14 cellular contexts compared by ENCODE assay signal in the genomic region with DNA sequence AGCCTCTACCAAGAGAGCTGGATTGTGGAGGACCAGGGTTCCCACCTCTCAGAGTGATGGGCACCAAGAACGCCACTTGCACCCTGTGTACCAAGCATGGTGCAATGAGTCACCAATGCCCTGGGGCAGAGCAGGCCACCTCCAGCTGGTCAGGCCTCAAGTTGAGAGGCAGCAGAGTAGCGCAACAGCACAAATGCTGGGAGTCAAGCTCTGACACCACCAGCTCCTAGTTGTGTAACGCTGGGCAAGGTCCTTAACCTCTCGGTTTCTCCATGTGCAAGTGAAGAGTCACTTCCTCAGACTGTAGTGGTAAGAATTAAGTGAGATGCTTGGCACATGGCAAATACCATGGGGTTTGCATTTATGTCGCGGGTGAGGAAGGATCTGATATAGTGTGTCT. TPM values are rescaled to one million over a fixed set of nuclear protein-coding genes. Genes with fewer than 3 reads are reported as not detected.
DNase-seq lines count a peak whose midpoint lies in the region; ATAC-seq and TF ChIP-seq lines count a peak whose summit lies in the region.
"Had no signal": no experiment of that assay in that cellular context is flagged by ENCODE, and none has a peak within 500 bp of the region (broad histone marks: within the 10 kb centered on the region; RNA-seq: fewer than 3 reads in every experiment).

No MANE protein-coding gene starts in this region.

- in situ Hi-C loops in mammary epithelial cell (cut with MboI; ENCODE audit: low sequenced_read_pairs in 2 of 2): no loop called here

- peaks cover 11% of the 10 kb centered on the region for H3K79me2 ChIP-seq in DOHH2 (ENCODE audit: control insufficient read depth, low read length)
- peaks cover 36% of the 10 kb centered on the region for H3K79me2 ChIP-seq in mammary epithelial cell (ENCODE audit: insufficient read depth, low read length)
- H3K79me2 ChIP-seq in PC-3 (ENCODE audit: low read length): peaks cover 33% of the 10 kb centered on the region

- peaks cover 72% of the 10 kb centered on the region for H3K4me1 ChIP-seq in DOHH2 (ENCODE audit: control insufficient read depth, low read length)
- H3K4me1 ChIP-seq in mammary epithelial cell (ENCODE audit: insufficient read depth, low read length): peaks cover 22% of the 10 kb centered on the region
- peaks cover 21% of the 10 kb centered on the region for H3K4me1 ChIP-seq in PC-3 (ENCODE audit: insufficient read depth, low read length)

- H3K4me2 ChIP-seq in DOHH2 (ENCODE audit: low read length): peak overlapping the region; percentile 52
- no peak overlapping the region for H3K4me2 ChIP-seq in mammary epithelial cell (ENCODE audit: insufficient read depth, low read depth, low read length)
- H3K4me2 ChIP-seq in PC-3 (ENCODE audit: low read length): no peak overlapping the region

- no peaks in the 10 kb centered on the region for H3K9me3 ChIP-seq in DOHH2 (ENCODE audit: control insufficient read depth, insufficient read depth, low read length)
- no peaks in the 10 kb centered on the region for H3K9me3 ChIP-seq in mammary epithelial cell (replicated peaks; ENCODE audit: insufficient read depth, low read length)
- H3K9me3 ChIP-seq in PC-3 (ENCODE audit: low read length): no peaks in the 10 kb centered on the region
- H3K9me3 ChIP-seq: gastrocnemius medialis had no signal

- POLR2A ChIA-PET in PC-3 (lab: Charles Lee; ENCODE audit: unreplicated experiment): no interaction called here

- BruUV-seq in mammary epithelial cell (replicated peaks; lab: Mats Ljungman, UMichigan) (no TSS peak), PC-3 (replicated peaks; lab: Mats Ljungman, UMichigan) (no TSS peak)

- H3K27me3 Mint-ChIP-seq in memory B cell (no peaks in the 10 kb centered on the region), chondrocyte (ENCODE audit: low read depth) (no peaks in the 10 kb centered on the region)

- intact Hi-C loops in mammary epithelial cell (cut with micrococcal nuclease) (no loop called here), PC-3 (cut with micrococcal nuclease) (no loop called here)

- H3K4me3 Mint-ChIP-seq in memory B cell: no peak overlapping the region
- H3K4me3 Mint-ChIP-seq in chondrocyte (ENCODE audit: unreplicated experiment): no peak overlapping the region
- H3K4me3 Mint-ChIP-seq: HFFc6 had no signal

- H3K9me3 Mint-ChIP-seq in memory B cell (no peaks in the 10 kb centered on the region), chondrocyte (ENCODE audit: low read depth) (no peaks in the 10 kb centered on the region)
- H3K9me3 Mint-ChIP-seq: HFFc6, nephron progenitor cell had no signal

- no peaks in the 10 kb centered on the region for H3K9me2 ChIP-seq in DOHH2 (replicated peaks; ENCODE audit: control insufficient read depth, low read length)
- no peaks in the 10 kb centered on the region for H3K9me2 ChIP-seq in PC-3 (replicated peaks; ENCODE audit: low read length)

- TF ChIP-seq CTCF in DOHH2 (IDR thresholded peaks at IDR 0.05; ENCODE audit: low read depth, low read length, poor library complexity, severe bottlenecking): no peak
- no peak for TF ChIP-seq CTCF in mammary epithelial cell (conservative IDR thresholded peaks at IDR 0.05 in 1 of 2, IDR thresholded peaks at IDR 0.05 in 1 of 2; ENCODE audit: extremely low read depth in 1 of 2, insufficient read depth in 1 of 2, low read depth in 1 of 2, low read length in 2 of 2)
- TF ChIP-seq CTCF in chondrocyte (IDR thresholded peaks at IDR 0.05): no peak
- no peak for TF ChIP-seq CTCF in PC-3 (conservative IDR thresholded peaks at IDR 0.05; ENCODE audit: low read depth, low read length)

- 75% methylated on average over 6 of the region's 6 CpGs for WGBS in mammary epithelial cell (ENCODE audit: low coverage, missing lambda C conversion rate)

- H4K20me1 ChIP-seq in DOHH2 (ENCODE audit: control insufficient read depth, insufficient read depth, low read depth, low read length) (peaks cover 11% of the 10 kb centered on the region; the same call in 1 of the 2 replicates), mammary epithelial cell (ENCODE audit: insufficient read depth, low read length) (no peaks in the 10 kb centered on the region), PC-3 (ENCODE audit: low read length) (no peaks in the 10 kb centered on the region)

- no peak overlapping the region for H3K9ac ChIP-seq in mammary epithelial cell (ENCODE audit: insufficient read depth, low read length)
- no peak overlapping the region for H3K9ac ChIP-seq in PC-3 (ENCODE audit: low read length)

- H3K36me3 Mint-ChIP-seq in memory B cell (peaks cover 6% of the 10 kb centered on the region), chondrocyte (ENCODE audit: low read depth) (no peaks in the 10 kb centered on the region)

- H3F3A ChIP-seq in DOHH2 (ENCODE audit: control insufficient read depth, insufficient read depth): peaks cover 4% of the 10 kb centered on the region; the same call in 1 of the 2 replicates
- no peaks in the 10 kb centered on the region for H3F3A ChIP-seq in PC-3 (ENCODE audit: low read length, unreplicated experiment)

- H3K36me3 ChIP-seq in DOHH2 (ENCODE audit: control insufficient read depth, low read length): no peaks in the 10 kb centered on the region
- no peaks in the 10 kb centered on the region for H3K36me3 ChIP-seq in mammary epithelial cell (ENCODE audit: insufficient read depth, low read length)
- no peaks in the 10 kb centered on the region for H3K36me3 ChIP-seq in PC-3 (ENCODE audit: low read depth, low read length)
- H3K36me3 ChIP-seq: gastrocnemius medialis had no signal

- no peak for ATAC-seq in memory B cell (ENCODE audit: low read depth)
- no peak for ATAC-seq in PC-3
- no peak for ATAC-seq in HG03095 (IDR thresholded peaks at IDR 0.05; ENCODE audit: unreplicated experiment)
- ATAC-seq: gastrocnemius medialis, SK-N-SH treated with all-trans-retinoic acid at 6 μM for 48 hours had no signal

- H3K27ac ChIP-seq in DOHH2 (ENCODE audit: low read depth, low read length) (no peak overlapping the region), mammary epithelial cell (ENCODE audit: insufficient read depth, low read depth, low read length) (no peak overlapping the region), PC-3 (ENCODE audit: low read length) (no peak overlapping the region)
- H3K27ac ChIP-seq: gastrocnemius medialis had no signal

- dilution Hi-C loops in mammary epithelial cell (cut with HindIII; ENCODE audit: low sequenced_read_pairs): no loop called here

- H3K4me3 ChIP-seq in DOHH2 (ENCODE audit: low read length): peak overlapping the region; percentile 46
- no peak overlapping the region for H3K4me3 ChIP-seq in mammary epithelial cell (replicated peaks in 1 of 3; ENCODE audit: insufficient read depth in 1 of 3, low read depth in 2 of 3, low read length in 3 of 3)
- no peak overlapping the region for H3K4me3 ChIP-seq in PC-3 (ENCODE audit: low read length)
- H3K4me3 ChIP-seq: gastrocnemius medialis had no signal

- peak; percentile 82 for DNase-seq in M059J (ENCODE audit: low read depth)
- DNase-seq in mammary epithelial cell: peak; percentile 35
- no peak for DNase-seq in memory B cell (ENCODE audit: low spot score in 2 of 2)
- no peak for DNase-seq in amygdala (lab: John Stamatoyannopoulos, UW)
- DNase-seq in chondrocyte (ENCODE audit: low spot score): no peak
- DNase-seq in PC-3: no peak
- DNase-seq: activated CD4-positive, CD25-positive, alpha-beta regulatory T cell treated with anti-CD3 and anti-CD28 coated beads, Interleukin-2, amount 50 U/mL, for 72 hours; gastrocnemius medialis; HFFc6; NCI-H1930; nephron progenitor cell had no signal

- H3K27me3 ChIP-seq in DOHH2 (ENCODE audit: control insufficient read depth, low read length) (no peaks in the 10 kb centered on the region), mammary epithelial cell (ENCODE audit: insufficient read depth, low read length) (no peaks in the 10 kb centered on the region), PC-3 (ENCODE audit: low read length) (no peaks in the 10 kb centered on the region)
- H3K27me3 ChIP-seq: gastrocnemius medialis had no signal

- CTCF ChIA-PET in mammary epithelial cell (lab: Charles Lee; ENCODE audit: low non-redundant PET): no interaction called here
- CTCF ChIA-PET in PC-3 (lab: Charles Lee): no interaction called here

- H3K27ac Mint-ChIP-seq in memory B cell (peak overlapping the region; percentile 82), chondrocyte (ENCODE audit: unreplicated experiment) (no peak overlapping the region)
- H3K27ac Mint-ChIP-seq: HFFc6, nephron progenitor cell had no signal

- peaks cover 47% of the 10 kb centered on the region for H3K4me1 Mint-ChIP-seq in memory B cell
- peaks cover 8% of the 10 kb centered on the region for H3K4me1 Mint-ChIP-seq in chondrocyte (ENCODE audit: low read depth)

- H2AFZ ChIP-seq in mammary epithelial cell (ENCODE audit: low read depth, low read length): no peak overlapping the region
- H2AFZ ChIP-seq in PC-3 (ENCODE audit: low read length): no peak overlapping the region

RNA-seq across cellular contexts. Expression of a gene that starts 25.6 kb away (rescaled TPM):
- 4.3 and 4.7 TPM in 2 replicates for total RNA-seq in M059J (2014; rRNA removed; shearing (Covaris generic))
- total RNA-seq in mammary epithelial cell (10 to 100 TPM; 12.3 to 37.3 TPM), chondrocyte (2.0 to 3.1 TPM (median 2.1 TPM) in 3 replicates), PC-3 (2014; rRNA removed) (16.0 and 21.8 TPM in 2 replicates)
- polyA plus RNA-seq in mammary epithelial cell: 5.3 TPM
- polyA minus RNA-seq in mammary epithelial cell: 9.5 TPM

Comparison
In these comparisons a context has a peak if more than half of its experiments do, and no peak if none do; other contexts are left out.
1. DNase-seq: peak in M059J (single experiment) and mammary epithelial cell (single experiment); none in memory B cell (0 of 2), amygdala (0 of 56), chondrocyte (single experiment) and PC-3 (single experiment).